ENCODE assay signal across 10 cellular contexts in genomic region chr20:13681248-13682125, GRCh38. TPM values are rescaled to one million over a fixed set of nuclear protein-coding genes. Genes with fewer than 3 reads are reported as not detected.
A peak's percentile ranks its signal among the peaks of the same experiment; 100 is the strongest.
DNase-seq lines count a peak whose midpoint lies in the region; ATAC-seq and TF ChIP-seq lines count a peak whose summit lies in the region.
"Had no signal": no experiment of that assay in that cellular context is flagged by ENCODE, and none has a peak within 500 bp of the region (broad histone marks: within the 10 kb centered on the region; RNA-seq: fewer than 3 reads in every experiment).

No MANE protein-coding gene starts in this region.

- no peaks in the 10 kb centered on the region for H3K36me3 ChIP-seq in KMS-11 (ENCODE audit: insufficient read depth)

- H3K36me3 Mint-ChIP-seq in stimulated activated effector memory CD8-positive, alpha-beta T cell treated with anti-CD3 and anti-CD28 coated beads, Interleukin-12 subunit alpha, Interleukin-12 subunit beta, amount 100 ng/mL, for 72 hours, result no peaks in the 10 kb centered on the region
- H3K36me3 Mint-ChIP-seq: activated naive CD8-positive, alpha-beta T cell treated with anti-CD3 and anti-CD28 coated beads, Interleukin-2, amount 10 ng/mL, durations not matched to agents 7 days and 5 days; IgD-negative memory B cell had no signal

- peak overlapping the region; percentile 1; the same call in 1 of the 2 replicates for H3K9ac ChIP-seq in KMS-11

- no peaks in the 10 kb centered on the region for H3K9me3 Mint-ChIP-seq in stimulated activated effector memory CD8-positive, alpha-beta T cell treated with anti-CD3 and anti-CD28 coated beads, Interleukin-12 subunit alpha, Interleukin-12 subunit beta, amount 100 ng/mL, for 72 hours

- no peaks in the 10 kb centered on the region for H4K20me1 ChIP-seq in KMS-11 (ENCODE audit: insufficient read depth)

- peaks cover 58% of the 10 kb centered on the region for H3K4me1 ChIP-seq in KMS-11 (ENCODE audit: low read depth, poor library complexity, severe bottlenecking)

- H3K27me3 ChIP-seq in KMS-11 (ENCODE audit: insufficient read depth, low read depth), result no peaks in the 10 kb centered on the region

- ATAC-seq in HG02852 (IDR thresholded peaks at IDR 0.05; ENCODE audit: unreplicated experiment), result peak; percentile 65
- ATAC-seq in stimulated activated effector memory CD8-positive, alpha-beta T cell treated with anti-CD3 and anti-CD28 coated beads, Interleukin-12 subunit alpha, Interleukin-12 subunit beta, amount 100 ng/mL, for 72 hours, result peak; percentile 44

- H3K27ac Mint-ChIP-seq in stimulated activated effector memory CD8-positive, alpha-beta T cell treated with anti-CD3 and anti-CD28 coated beads, Interleukin-12 subunit alpha, Interleukin-12 subunit beta, amount 100 ng/mL, for 72 hours, result no peak overlapping the region
- H3K27ac Mint-ChIP-seq: activated naive CD8-positive, alpha-beta T cell treated with anti-CD3 and anti-CD28 coated beads, Interleukin-2, amount 10 ng/mL, durations not matched to agents 7 days and 5 days had no signal

- H3K27ac ChIP-seq in KMS-11, result peak overlapping the region; percentile 35

- peak overlapping the region; percentile 51 for H3K4me2 ChIP-seq in KMS-11

- no peak for TF ChIP-seq CTCF in KMS-11 (conservative IDR thresholded peaks at IDR 0.05; ENCODE audit: low read depth, low read length)

- DNase-seq in NOMO-1 treated with DMSO at 0.1 percent for 48 hours (lab: John Stamatoyannopoulos, UW; ENCODE audit: unreplicated experiment) (peak; percentile 7), NOMO-1 treated with dmso at 0.1 percent for 144 hours (lab: John Stamatoyannopoulos, UW; ENCODE audit: unreplicated experiment) (no peak), DMS153 treated with DMSO at 0.1 percent for 48 hours (lab: John Stamatoyannopoulos, UW; ENCODE audit: unreplicated experiment) (no peak), H4 (ENCODE audit: low spot score) (no peak), GOT3 (lab: John Stamatoyannopoulos, UW) (no peak)
- DNase-seq in stimulated activated effector memory CD8-positive, alpha-beta T cell treated with anti-CD3 and anti-CD28 coated beads, Interleukin-12 subunit alpha, Interleukin-12 subunit beta, amount 100 ng/mL, for 72 hours (ENCODE audit: low spot score in 2 of 2), result no peak
- DNase-seq: activated naive CD8-positive, alpha-beta T cell treated with anti-CD3 and anti-CD28 coated beads, Interleukin-2, amount 10 ng/mL, durations not matched to agents 7 days and 5 days had no signal

- no peak overlapping the region for H3K4me3 Mint-ChIP-seq in stimulated activated effector memory CD8-positive, alpha-beta T cell treated with anti-CD3 and anti-CD28 coated beads, Interleukin-12 subunit alpha, Interleukin-12 subunit beta, amount 100 ng/mL, for 72 hours
- H3K4me3 Mint-ChIP-seq: activated naive CD8-positive, alpha-beta T cell treated with anti-CD3 and anti-CD28 coated beads, Interleukin-2, amount 10 ng/mL, durations not matched to agents 7 days and 5 days; IgD-negative memory B cell had no signal

- peaks cover 7% of the 10 kb centered on the region for H3K4me1 Mint-ChIP-seq in stimulated activated effector memory CD8-positive, alpha-beta T cell treated with anti-CD3 and anti-CD28 coated beads, Interleukin-12 subunit alpha, Interleukin-12 subunit beta, amount 100 ng/mL, for 72 hours

- no peaks in the 10 kb centered on the region for H3K79me2 ChIP-seq in KMS-11 (ENCODE audit: insufficient read depth, low read depth)

- H2AFZ ChIP-seq in KMS-11 (ENCODE audit: low read depth), result no peak overlapping the region

- no peak overlapping the region for H3K4me3 ChIP-seq in KMS-11 (IDR thresholded peaks at IDR 0.05; ENCODE audit: insufficient read depth, low read depth, low read length)

RNA-seq across cellular contexts. Expression of gene TASP1, which starts 42.8 kb away (rescaled TPM):
- 10.8 and 11.2 TPM in 2 replicates for total RNA-seq in H4 (2014; rRNA removed; shearing (Covaris generic))
